ENCODE assay signal across 23 cellular contexts in genomic region chr16:81174644-81175324, GRCh38.
A peak's percentile ranks its signal among the peaks of the same experiment; 100 is the strongest.
DNase-seq lines count a peak whose midpoint lies in the region; ATAC-seq, FAIRE-seq and TF ChIP-seq lines count a peak whose summit lies in the region.
"Had no signal": no experiment of that assay in that cellular context is flagged by ENCODE, and none has a peak within 500 bp of the region (broad histone marks: within the 10 kb centered on the region; RNA-seq: fewer than 3 reads in every experiment).

No MANE protein-coding gene starts in this region.

- H3K79me1 ChIP-seq in neuronal stem cell (ENCODE audit: low read depth, low read length): no peaks in the 10 kb centered on the region

- H3K27ac ChIP-seq in neuronal stem cell (replicated peaks; ENCODE audit: low read length): no peak overlapping the region
- no peak overlapping the region for H3K27ac ChIP-seq in RWPE1
- H3K27ac ChIP-seq: heart right ventricle, parathyroid adenoma, tibial nerve had no signal

- FAIRE-seq in bronchial epithelial cell (lab: Jason Lieb, UNC): no peak
- FAIRE-seq: GM12891 had no signal

- DNase-seq in Daoy (ENCODE audit: low read depth) (peak; percentile 48), MG63 (peak; percentile 45), bronchial epithelial cell (ENCODE audit: low read depth) (peak; percentile 42), neuronal stem cell (ENCODE audit: low spot score) (no peak), RWPE1 (ENCODE audit: low spot score) (no peak), KG1 (lab: John Stamatoyannopoulos, UW) (no peak), T-helper 17 cell (no peak), cerebellum (ENCODE audit: low spot score) (no peak)
- DNase-seq: activated CD4-positive, alpha-beta T cell treated with anti-CD3 and anti-CD28 coated beads, Interleukin-2, amount 50 U/mL, for 1 hour; activated gamma-delta T cell; GF-D8; heart right ventricle; NCI-H1092; NCI-H2029; NCI-H446 treated with DMSO at 0.1 percent for 48 hours; stimulated activated CD4-positive, alpha-beta T cell treated with anti-CD3 and anti-CD28 coated beads, Interleukin-2, amount 100 ng/mL, for 24 hours; stimulated activated naive CD8-positive, alpha-beta T cell treated with anti-CD3 and anti-CD28 coated beads, Interleukin-15, Interleukin-2, amounts not matched to agents 100 U/mL and 50 U/mL, for 24 hours; T-cell had no signal

- no peak overlapping the region for H4K91ac ChIP-seq in neuronal stem cell (ENCODE audit: low read depth, low read length, poor library complexity)

- no peak overlapping the region for H3K18ac ChIP-seq in neuronal stem cell (ENCODE audit: low read length)

- H2AK5ac ChIP-seq in neuronal stem cell (ENCODE audit: low read depth, low read length): no peak overlapping the region

- no peak overlapping the region for H3K27ac Mint-ChIP-seq in T-helper 17 cell
- H3K27ac Mint-ChIP-seq: B cell, T-cell had no signal

- peaks cover 54% of the 10 kb centered on the region for H3K27me3 Mint-ChIP-seq in T-helper 17 cell

- peaks cover 2% of the 10 kb centered on the region for H3K4me1 Mint-ChIP-seq in T-helper 17 cell
- H3K4me1 Mint-ChIP-seq: B cell, T-cell had no signal

- peaks cover 5% of the 10 kb centered on the region for H3K36me3 Mint-ChIP-seq in T-helper 17 cell (ENCODE audit: low read depth)
- H3K36me3 Mint-ChIP-seq: T-cell had no signal

- H2BK12ac ChIP-seq in neuronal stem cell (ENCODE audit: low read length): peak overlapping the region; percentile 78

- no peak overlapping the region for H4K8ac ChIP-seq in neuronal stem cell (ENCODE audit: low read depth, low read length)

- WGBS in neuronal stem cell (ENCODE audit: extremely low coverage in 2 of 2, insufficient read length in 2 of 2, insufficient replicate concordance in 1 of 2), 2 donors: no CpG with 5 or more reads among the region's 13 CpGs

- no peak overlapping the region for H3K4ac ChIP-seq in neuronal stem cell (ENCODE audit: low read length)

- no peak for ATAC-seq in T-helper 17 cell
- ATAC-seq: heart right ventricle; Right ventricle myocardium inferior; stimulated activated naive CD8-positive, alpha-beta T cell treated with anti-CD3 and anti-CD28 coated beads, Interleukin-15, Interleukin-2, amounts not matched to agents 100 U/mL and 50 U/mL, for 24 hours; T-cell had no signal

- peak overlapping the region; percentile 13 for H3K23ac ChIP-seq in neuronal stem cell (ENCODE audit: low read depth, low read length, poor library complexity)

- CTCF ChIA-PET in RWPE1 (lab: Yijun Ruan, JAX): interaction anchor here (0.6 to 0.7 kb wide), 2 partner anchors 33 to 549 kb away, joined by 3 to 4 read pairs; no protein-coding TSS in a partner anchor

- TF ChIP-seq CTCF in bronchial epithelial cell (IDR thresholded peaks at IDR 0.05; ENCODE audit: insufficient read depth, low read length, severe bottlenecking) (no peak), RWPE1 (conservative IDR thresholded peaks at IDR 0.05; ENCODE audit: low read depth) (no peak)

- POLR2A ChIA-PET in RWPE1 (lab: Yijun Ruan, JAX; ENCODE audit: low non-redundant PET): no interaction called here

- H3K14ac ChIP-seq in neuronal stem cell (ENCODE audit: low read length): no peak overlapping the region

- H3K27me3 ChIP-seq in MG63 (no peaks in the 10 kb centered on the region), bronchial epithelial cell (ENCODE audit: control insufficient read depth, insufficient read depth, low read length) (peaks cover 2% of the 10 kb centered on the region), neuronal stem cell (ENCODE audit: control insufficient read depth in 3 of 3, insufficient read depth in 3 of 3, low read depth in 1 of 3, low read length in 3 of 3) (peaks cover 0 to 5% (median 0%) of the 10 kb centered on the region in 3 experiments)
- H3K27me3 ChIP-seq: heart right ventricle, tibial nerve had no signal

- no peaks in the 10 kb centered on the region for H3K4me1 ChIP-seq in neuronal stem cell (ENCODE audit: control insufficient read depth in 2 of 2, insufficient read depth in 1 of 2, low read depth in 1 of 2, low read length in 2 of 2)
- H3K4me1 ChIP-seq: parathyroid adenoma, tibial nerve had no signal

- H2BK120ac ChIP-seq in neuronal stem cell (ENCODE audit: low read depth, low read length): no peak overlapping the region

- no peak overlapping the region for H3K4me3 Mint-ChIP-seq in T-helper 17 cell
- H3K4me3 Mint-ChIP-seq: B cell, T-cell had no signal

- H3K9ac ChIP-seq in neuronal stem cell (ENCODE audit: low read depth, low read length, poor library complexity): peak overlapping the region; percentile 9
- H3K9ac ChIP-seq: parathyroid adenoma had no signal

- no peak overlapping the region for H2BK15ac ChIP-seq in neuronal stem cell (ENCODE audit: low read length)

- no peak overlapping the region for H2BK5ac ChIP-seq in neuronal stem cell (ENCODE audit: low read length)

- H3K4me2 ChIP-seq in neuronal stem cell (ENCODE audit: insufficient read depth, low read length, poor library complexity, severe bottlenecking): no peak overlapping the region

- H2AFZ ChIP-seq in neuronal stem cell (ENCODE audit: low read length): no peak overlapping the region
- H2AFZ ChIP-seq: parathyroid adenoma had no signal

- H3K4me3 ChIP-seq in MG63 (no peak overlapping the region), bronchial epithelial cell (ENCODE audit: low read depth, low read length) (no peak overlapping the region), neuronal stem cell (ENCODE audit: low read length in 2 of 2) (no peak overlapping the region)
- H3K4me3 ChIP-seq: heart right ventricle, tibial nerve had no signal

- no peaks in the 10 kb centered on the region for H3K36me3 ChIP-seq in MG63
- H3K36me3 ChIP-seq in bronchial epithelial cell (ENCODE audit: control insufficient read depth, insufficient read depth, low read length): no peaks in the 10 kb centered on the region
- peaks cover 0 to 5% of the 10 kb centered on the region in 2 donors for H3K36me3 ChIP-seq in neuronal stem cell (replicated peaks in 1 of 2; ENCODE audit: control insufficient read depth in 2 of 2, insufficient read depth in 2 of 2, low read length in 2 of 2)
- H3K36me3 ChIP-seq: tibial nerve had no signal

- H3K9me3 ChIP-seq in MG63: no peaks in the 10 kb centered on the region
- no peaks in the 10 kb centered on the region for H3K9me3 ChIP-seq in neuronal stem cell (replicated peaks in 1 of 2; ENCODE audit: control insufficient read depth in 2 of 2, insufficient read depth in 1 of 2, low read depth in 1 of 2, low read length in 2 of 2)
- no peaks in the 10 kb centered on the region for H3K9me3 ChIP-seq in T-helper 17 cell (ENCODE audit: control insufficient read depth, low read length, poor library complexity, severe bottlenecking)
- H3K9me3 ChIP-seq: heart right ventricle, tibial nerve had no signal

Comparison
In these comparisons a context has a peak if more than half of its experiments do, and no peak if none do; other contexts are left out.
1. DNase-seq: peak in Daoy (single experiment), MG63 (single experiment) and bronchial epithelial cell (single experiment); none in neuronal stem cell (single experiment), RWPE1 (single experiment), KG1 (single experiment), T-helper 17 cell (0 of 3) and cerebellum (single experiment).